In genomic region chr16:67394271-67395104, GRCh38 we compare ENCODE assay signal across 9 cellular contexts. TPM values are rescaled to one million over a fixed set of nuclear protein-coding genes. Genes with fewer than 3 reads are reported as not detected.
DNase-seq lines count a peak whose midpoint lies in the region; TF ChIP-seq lines count a peak whose summit lies in the region.
"Had no signal": no experiment of that assay in that cellular context is flagged by ENCODE, and none has a peak within 500 bp of the region (broad histone marks: within the 10 kb centered on the region; RNA-seq: fewer than 3 reads in every experiment).

No MANE protein-coding gene starts in this region.

- H3K36me3 Mint-ChIP-seq in endothelial cell (ENCODE audit: low read depth, unreplicated experiment): peaks cover 8% of the 10 kb centered on the region
- no peaks in the 10 kb centered on the region for H3K36me3 Mint-ChIP-seq in nephron progenitor cell (ENCODE audit: low read depth)

- peak; percentile 37 for DNase-seq in AG20443 (ENCODE audit: low spot score)
- DNase-seq in KBM-7: peak; percentile 30
- peak; percentile 37 for DNase-seq in endothelial cell (ENCODE audit: low spot score)
- peak; percentile 63 for DNase-seq in nephron progenitor cell
- no peak for DNase-seq in amniotic stem cell (lab: John Stamatoyannopoulos, UW)
- no peak for DNase-seq in NCI-H1048 (lab: John Stamatoyannopoulos, UW)
- no peak for DNase-seq in NK-92 (lab: John Stamatoyannopoulos, UW; ENCODE audit: unreplicated experiment)
- no peak for DNase-seq in DMS 273 treated with DMSO at 0.1 percent for 48 hours (lab: John Stamatoyannopoulos, UW)
- DNase-seq: DND-41 had no signal

- H3K27ac Mint-ChIP-seq in endothelial cell (ENCODE audit: unreplicated experiment) (no peak overlapping the region), nephron progenitor cell (no peak overlapping the region)

- H3K4me1 Mint-ChIP-seq in endothelial cell (ENCODE audit: unreplicated experiment) (peaks cover 3% of the 10 kb centered on the region), nephron progenitor cell (peaks cover 70% of the 10 kb centered on the region)

- TF ChIP-seq CTCF in endothelial cell (IDR thresholded peaks at IDR 0.05; ENCODE audit: unreplicated experiment) (no peak), nephron progenitor cell (IDR thresholded peaks at IDR 0.05) (no peak)

- in situ Hi-C loops in KBM-7 (cut with MboI; ENCODE audit: low pct_unique_long_range_greater_than_20kb, low sequenced_read_pairs): no loop called here

- H3K9me3 Mint-ChIP-seq in endothelial cell (ENCODE audit: unreplicated experiment) (no peaks in the 10 kb centered on the region), nephron progenitor cell (no peaks in the 10 kb centered on the region)

- H3K27me3 Mint-ChIP-seq in endothelial cell (ENCODE audit: unreplicated experiment): peaks cover 23% of the 10 kb centered on the region
- peaks cover 33% of the 10 kb centered on the region for H3K27me3 Mint-ChIP-seq in nephron progenitor cell (ENCODE audit: low read depth, poor library complexity)

- H3K4me3 Mint-ChIP-seq in endothelial cell (ENCODE audit: unreplicated experiment) (no peak overlapping the region), nephron progenitor cell (peak overlapping the region; percentile 68)

RNA-seq across cellular contexts. Expression of gene TPPP3, which starts 1.2 kb away (rescaled TPM):
- 1.1 TPM for total RNA-seq in endothelial cell (ENCODE audit: unreplicated experiment)

RNA-seq across cellular contexts. Expression of gene ZDHHC1, which starts 21.8 kb away (rescaled TPM):
- 7.2 TPM for total RNA-seq in endothelial cell (ENCODE audit: unreplicated experiment)

RNA-seq across cellular contexts. Expression of gene HSD11B2, which starts 36.4 kb away (rescaled TPM):
- 3.3 TPM for total RNA-seq in endothelial cell (ENCODE audit: unreplicated experiment)

Comparison
In these comparisons a context has a peak if more than half of its experiments do, and no peak if none do; other contexts are left out.
1. DNase-seq: peak in AG20443 (single experiment), KBM-7 (single experiment), endothelial cell (single experiment) and nephron progenitor cell (single experiment); none in amniotic stem cell (single experiment), NCI-H1048 (single experiment), NK-92 (single experiment) and DMS 273 treated with DMSO at 0.1 percent for 48 hours (single experiment).